Comparison of ENCODE assay signal across 1 cellular context in the genomic region with DNA sequence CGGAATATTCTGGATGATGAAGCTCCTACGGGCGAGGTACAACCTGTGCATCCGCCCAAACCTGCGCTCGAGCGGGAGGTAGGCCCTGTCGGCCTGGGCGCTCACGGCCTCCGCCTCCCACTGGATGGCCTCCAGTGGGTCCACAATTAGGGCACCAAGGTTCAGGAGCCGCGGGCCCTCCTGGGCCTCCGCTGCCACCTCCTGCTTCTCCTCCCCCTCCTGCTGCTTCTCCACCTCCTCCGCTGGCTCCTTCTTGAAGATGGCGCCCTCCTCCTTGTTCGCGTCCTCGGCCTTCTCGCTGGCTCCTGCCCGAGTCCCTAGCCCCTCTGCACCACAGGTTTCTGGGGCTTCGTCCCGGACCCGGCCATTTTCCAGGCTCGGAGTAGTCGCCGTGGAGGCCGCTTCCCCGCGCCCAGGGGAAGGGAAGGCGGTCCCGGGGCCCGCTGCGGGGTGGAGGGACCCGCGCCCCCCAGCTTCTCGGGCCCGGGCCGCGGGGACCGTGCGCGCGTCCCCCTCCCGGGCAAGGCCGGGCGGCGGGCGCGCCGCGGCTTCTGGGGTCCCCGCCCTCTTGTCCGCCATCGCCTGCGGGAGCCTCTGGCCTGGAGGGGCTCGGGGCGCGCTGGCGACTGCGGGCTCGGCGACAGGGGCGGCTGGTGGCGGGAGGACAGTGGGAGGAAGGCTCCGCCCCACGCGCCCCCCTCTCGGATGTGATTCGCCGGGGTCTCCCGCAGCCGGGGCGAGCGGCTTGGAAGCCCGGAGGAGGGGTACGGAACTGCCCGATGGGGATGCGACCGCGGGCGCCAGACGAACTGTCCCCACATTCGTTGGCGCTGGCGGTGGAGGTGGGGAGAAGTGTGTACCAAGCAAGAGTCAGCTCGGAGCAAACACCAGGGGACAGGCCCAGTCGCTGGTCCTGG.
TF ChIP-seq lines count a peak whose summit lies in the region.

No MANE protein-coding gene starts in this region.

TF ChIP-seq in endothelial cell of umbilical vein, 7 proteins besides CTCF, POLR2A, EP300 and RAD21:
- no peak for TF ChIP-seq EZH2 (IDR thresholded peaks at IDR 0.05; ENCODE audit: borderline replicate concordance, low read depth, low read length, severe bottlenecking)
- TF ChIP-seq JUN (IDR thresholded peaks at IDR 0.05; ENCODE audit: borderline replicate concordance, insufficient read depth, insufficient read length, low read depth): no peak
- no peak for TF ChIP-seq POLR2AphosphoS5 (IDR thresholded peaks at IDR 0.05; ENCODE audit: insufficient read depth, low read depth, low read length)
- TF ChIP-seq, protein P1, sequence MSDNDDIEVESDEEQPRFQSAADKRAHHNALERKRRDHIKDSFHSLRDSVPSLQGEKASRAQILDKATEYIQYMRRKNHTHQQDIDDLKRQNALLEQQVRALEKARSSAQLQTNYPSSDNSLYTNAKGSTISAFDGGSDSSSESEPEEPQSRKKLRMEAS (IDR thresholded peaks at IDR 0.05; ENCODE audit: insufficient read depth, insufficient read length): no peak
- no peak for TF ChIP-seq FOS (IDR thresholded peaks at IDR 0.05; ENCODE audit: borderline replicate concordance, insufficient read depth, low read length)
- no peak for TF ChIP-seq GATA2 (IDR thresholded peaks at IDR 0.05; ENCODE audit: insufficient read depth, insufficient read length, low read depth, low read length)
- no peak for TF ChIP-seq MYC (IDR thresholded peaks at IDR 0.05; ENCODE audit: low read depth, low read length)
